ENCODE assay signal across 8 cellular contexts in the genomic region with DNA sequence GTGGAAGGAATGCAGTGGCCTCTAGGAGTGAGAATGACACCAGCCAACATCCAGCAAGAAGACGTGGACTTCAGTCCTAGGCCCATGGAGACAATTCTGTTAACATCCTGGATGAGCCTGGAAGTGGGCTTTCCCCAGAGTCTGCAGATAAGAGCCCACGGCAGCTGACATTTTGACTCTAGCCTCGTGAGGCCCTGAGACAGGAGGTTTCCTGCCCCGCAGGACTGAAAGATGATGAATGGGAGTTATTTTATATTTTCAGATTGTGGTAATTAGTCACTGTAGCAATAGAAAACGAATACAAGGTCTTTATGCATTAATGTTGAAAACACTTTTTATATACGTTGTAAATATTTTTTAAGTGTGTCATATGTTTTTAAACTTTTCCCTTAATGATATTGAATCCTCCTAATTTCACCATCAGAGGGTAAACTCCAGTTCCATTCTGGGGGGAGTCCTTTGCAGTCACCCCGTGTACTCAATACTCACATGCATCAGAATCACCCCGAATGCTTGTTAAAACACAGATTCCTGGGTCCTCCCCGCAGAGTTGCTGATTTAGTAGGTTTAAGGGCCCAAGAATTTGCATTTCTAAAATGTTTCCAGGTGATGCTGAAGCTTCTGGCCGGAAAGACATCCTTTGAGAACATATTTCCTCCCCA. TPM values are rescaled to one million over a fixed set of nuclear protein-coding genes. Genes with fewer than 3 reads are reported as not detected.
DNase-seq lines count a peak whose midpoint lies in the region; ATAC-seq, FAIRE-seq and TF ChIP-seq lines count a peak whose summit lies in the region.

No MANE protein-coding gene starts in this region.

- ATAC-seq in Panc1 (0 out of 2 replicates have a peak, but pooled peaks have one; percentile 1), HG03460 (IDR thresholded peaks at IDR 0.05; ENCODE audit: unreplicated experiment) (no peak)

- intact Hi-C loops in Panc1 (cut with micrococcal nuclease; ENCODE audit: unreplicated experiment) = no loop called here

- POLR2A ChIA-PET in Panc1 (lab: Charles Lee) = interaction anchor here (0.7 to 1.1 kb wide), 3 partner anchors 36 to 449 kb away, joined by 3 to 4 read pairs (median 3); no protein-coding TSS in a partner anchor

- H3K36me3 Mint-ChIP-seq in endothelial cell (ENCODE audit: low read depth, unreplicated experiment) (no peaks in the 10 kb centered on the region), progenitor cell of endocrine pancreas (ENCODE audit: insufficient read depth) (no peaks in the 10 kb centered on the region)

- no peak overlapping the region for H3K27ac Mint-ChIP-seq in endothelial cell (ENCODE audit: unreplicated experiment)
- H3K27ac Mint-ChIP-seq in progenitor cell of endocrine pancreas = no peak overlapping the region

- H3K4me1 ChIP-seq in Panc1 (ENCODE audit: control insufficient read depth, insufficient read depth, low read length) = peaks cover 37% of the 10 kb centered on the region

- DNase-seq in GM12891 (ENCODE audit: insufficient read length, low spot score) = no peak
- no peak for DNase-seq in Panc1 (ENCODE audit: low read depth, low spot score)
- no peak for DNase-seq in endothelial cell (ENCODE audit: low spot score)
- no peak for DNase-seq in progenitor cell of endocrine pancreas (ENCODE audit: low spot score, unreplicated experiment)
- DNase-seq in DMS114 treated with DMSO at 0.1 percent for 48 hours (lab: John Stamatoyannopoulos, UW; ENCODE audit: unreplicated experiment) = no peak
- no peak for DNase-seq in germinal center (ENCODE audit: low spot score)
- DNase-seq in NCI-H2196 treated with DMSO at 0.1 percent for 48 hours (lab: John Stamatoyannopoulos, UW; ENCODE audit: unreplicated experiment) = no peak

- H3K27me3 Mint-ChIP-seq in endothelial cell (ENCODE audit: unreplicated experiment) (peaks cover 2% of the 10 kb centered on the region), progenitor cell of endocrine pancreas (peaks cover 10% of the 10 kb centered on the region)

- no peaks in the 10 kb centered on the region for H3K9me3 ChIP-seq in Panc1 (ENCODE audit: control insufficient read depth, insufficient read depth, low read depth, low read length)

- H3K4me3 Mint-ChIP-seq in endothelial cell (ENCODE audit: unreplicated experiment) = peak overlapping the region; percentile 79
- peak overlapping the region; percentile 64 for H3K4me3 Mint-ChIP-seq in progenitor cell of endocrine pancreas (ENCODE audit: low read depth)

- no peak for TF ChIP-seq POLR2A in GM12891 (IDR thresholded peaks at IDR 0.05; ENCODE audit: low read depth, low read length)

- no peaks in the 10 kb centered on the region for H3K9me3 Mint-ChIP-seq in endothelial cell (ENCODE audit: unreplicated experiment)
- no peaks in the 10 kb centered on the region for H3K9me3 Mint-ChIP-seq in progenitor cell of endocrine pancreas (ENCODE audit: low read depth)

- H3K27me3 ChIP-seq in Panc1 (ENCODE audit: control insufficient read depth, insufficient read depth, low read length) = no peaks in the 10 kb centered on the region

- H3K27ac ChIP-seq in Panc1 (ENCODE audit: low read length) = peak overlapping the region; percentile 87

- TF ChIP-seq CTCF in Panc1 (IDR thresholded peaks at IDR 0.05) = no peak
- no peak for TF ChIP-seq CTCF in endothelial cell (IDR thresholded peaks at IDR 0.05; ENCODE audit: unreplicated experiment)
- no peak for TF ChIP-seq CTCF in progenitor cell of endocrine pancreas (IDR thresholded peaks at IDR 0.05; ENCODE audit: unreplicated experiment)

- CTCF ChIA-PET in Panc1 (lab: Charles Lee) = interaction anchor here (0.6 to 0.7 kb wide), 2 partner anchors 250 to 415 kb away, joined by 3 to 4 read pairs; no protein-coding TSS in a partner anchor

- H3K4me1 Mint-ChIP-seq in endothelial cell (ENCODE audit: unreplicated experiment) (peaks cover 9% of the 10 kb centered on the region), progenitor cell of endocrine pancreas (ENCODE audit: low read depth) (peaks cover 5% of the 10 kb centered on the region)

- in situ Hi-C loops in Panc1 (cut with HindIII; ENCODE audit: low pct_unique_long_range_greater_than_20kb, low sequenced_read_pairs) = no loop called here

- peak overlapping the region; percentile 72 to 86 for H3K4me3 ChIP-seq in Panc1 (ENCODE audit: low read depth in 2 of 2, low read length in 2 of 2)

- no peaks in the 10 kb centered on the region; the same call in 1 of the 2 replicates for H3K36me3 ChIP-seq in Panc1 (ENCODE audit: control insufficient read depth, insufficient read depth, low read length)

- no TSS peak for BruUV-seq in Panc1 (replicated peaks; lab: Mats Ljungman, UMichigan)

- no peak for FAIRE-seq in GM12891 (lab: Jason Lieb, UNC)

TF ChIP-seq in GM12891, 5 proteins besides CTCF, POLR2A, EP300 and RAD21:
- TF ChIP-seq POU2F2 (IDR thresholded peaks at IDR 0.05; ENCODE audit: low read depth, low read length) = 0 out of 2 replicates have a peak, but pooled peaks have one; percentile 7
- TF ChIP-seq TAF1 (IDR thresholded peaks at IDR 0.05; ENCODE audit: low read depth, low read length) = no peak

RNA-seq across cellular contexts. Expression of a gene that starts 0.5 kb away (rescaled TPM):
- polyA plus RNA-seq in GM12891 (2012; ENCODE audit: low read depth, missing spikeins) = 6.4 TPM
- total RNA-seq in Panc1 (2021; ENCODE audit: unreplicated experiment) (20.6 TPM), endothelial cell (ENCODE audit: unreplicated experiment) (31.4 TPM), progenitor cell of endocrine pancreas (19.7 and 20.9 TPM in 2 replicates)
- 18.9 TPM for polyA plus RNA-seq in Panc1 (2012; ENCODE audit: insufficient read length)

RNA-seq across cellular contexts. Expression of a gene that starts 35.1 kb away (rescaled TPM):
- polyA plus RNA-seq in GM12891 (2012; ENCODE audit: low read depth, missing spikeins) = not detected
- total RNA-seq in Panc1 (2021; ENCODE audit: unreplicated experiment) = 0.36 TPM
- 0.35 TPM for polyA plus RNA-seq in Panc1 (2012; ENCODE audit: insufficient read length)
- total RNA-seq in endothelial cell (ENCODE audit: unreplicated experiment) = 0.54 TPM
- 0.24 and 0.41 TPM in 2 replicates for total RNA-seq in progenitor cell of endocrine pancreas
